In genomic region chr9:32350682-32351081, GRCh38 we compare ENCODE assay signal across 9 cellular contexts. TPM values are rescaled to one million over a fixed set of nuclear protein-coding genes. Genes with fewer than 3 reads are reported as not detected.
DNase-seq lines count a peak whose midpoint lies in the region; ATAC-seq, FAIRE-seq and TF ChIP-seq lines count a peak whose summit lies in the region.
"Had no signal": no experiment of that assay in that cellular context is flagged by ENCODE, and none has a peak within 500 bp of the region (broad histone marks: within the 10 kb centered on the region; RNA-seq: fewer than 3 reads in every experiment).

No MANE protein-coding gene starts in this region.

- H4K20me1 ChIP-seq in Karpas-422 (ENCODE audit: insufficient read depth, low read depth, low read length) (no peaks in the 10 kb centered on the region), SK-N-SH (ENCODE audit: insufficient read depth) (no peaks in the 10 kb centered on the region)

- H3K4me2 ChIP-seq in Karpas-422 (ENCODE audit: low read depth, low read length, poor library complexity, severe bottlenecking) (no peak overlapping the region), SK-N-SH (no peak overlapping the region)

- H3K4me1 Mint-ChIP-seq in CD4-positive, alpha-beta T cell (ENCODE audit: low read depth) = no peaks in the 10 kb centered on the region

- H3K27me3 ChIP-seq in CD4-positive, alpha-beta T cell (ENCODE audit: control insufficient read depth, insufficient read depth, low read length) = no peaks in the 10 kb centered on the region
- H3K27me3 ChIP-seq in Karpas-422 (ENCODE audit: low read length) = 0 out of 2 replicates have a peak, but pooled peaks cover 3% of the 10 kb centered on the region
- H3K27me3 ChIP-seq in SK-N-SH (ENCODE audit: insufficient read depth) = no peaks in the 10 kb centered on the region

- H2AFZ ChIP-seq in Karpas-422 (ENCODE audit: low read length) = no peak overlapping the region
- H2AFZ ChIP-seq in SK-N-SH (ENCODE audit: low read depth) = no peak overlapping the region

- H3K9me2 ChIP-seq in Karpas-422 (replicated peaks; ENCODE audit: insufficient read depth, low read length) (no peaks in the 10 kb centered on the region), SK-N-SH (no peaks in the 10 kb centered on the region)

- no peaks in the 10 kb centered on the region for H3F3A ChIP-seq in SK-N-SH (replicated peaks; ENCODE audit: insufficient read depth)

- ATAC-seq in CD4-positive, alpha-beta T cell (ENCODE audit: poor library complexity) = no peak
- no peak for ATAC-seq in HG03432 (IDR thresholded peaks at IDR 0.05; ENCODE audit: unreplicated experiment)
- ATAC-seq in esophagus mucosa = no peak

- peak; percentile 33 for TF ChIP-seq CTCF in CD4-positive, alpha-beta T cell (IDR thresholded peaks at IDR 0.05)
- TF ChIP-seq CTCF in SK-N-SH (IDR thresholded peaks at IDR 0.05) (peak; percentile 62), kidney (IDR thresholded peaks at IDR 0.05; ENCODE audit: borderline replicate concordance, extremely low read depth, insufficient read depth) (peak; percentile 19)

- H3K79me2 ChIP-seq in Karpas-422 (ENCODE audit: low read length) (no peaks in the 10 kb centered on the region), SK-N-SH (ENCODE audit: insufficient read depth) (no peaks in the 10 kb centered on the region)

- DNase-seq in CD4-positive, alpha-beta T cell = no peak
- DNase-seq in Karpas-422 = peak; percentile 75
- no peak for DNase-seq in SK-N-SH
- DNase-seq in kidney = no peak
- no peak for DNase-seq in activated CD4-positive, CD25-positive, alpha-beta regulatory T cell (lab: John Stamatoyannopoulos, UW)
- DNase-seq in activated CD4-positive, alpha-beta T cell treated with anti-CD3 and anti-CD28 coated beads for 48 hours = no peak

- intact Hi-C loops in CD4-positive, alpha-beta T cell (cut with DNase I, micrococcal nuclease) = loop anchor here in 1 of 2 experiments (10.0 kb wide), 1 partner anchor 1226 kb away; no protein-coding TSS in a partner anchor
- intact Hi-C loops in kidney (cut with DNase I) = no loop called here

- POLR2A ChIA-PET in CD4-positive, alpha-beta T cell (lab: Charles Lee) = no interaction called here
- POLR2A ChIA-PET in SK-N-SH (lab: Yijun Ruan, JAX) = no interaction called here

- H3K27ac ChIP-seq in CD4-positive, alpha-beta T cell (ENCODE audit: low read depth, low read length) = no peak overlapping the region
- H3K27ac ChIP-seq in Karpas-422 (ENCODE audit: low read length) (no peak overlapping the region), SK-N-SH (ENCODE audit: low read depth in 2 of 2, low read length in 1 of 2) (no peak overlapping the region), kidney (ENCODE audit: low read depth in 2 of 2, low read length in 2 of 2) (no peak overlapping the region)

- no peaks in the 10 kb centered on the region for H3K36me3 Mint-ChIP-seq in CD4-positive, alpha-beta T cell (ENCODE audit: low read depth)

- H3K4me3 ChIP-seq in Karpas-422 (ENCODE audit: low read length) (no peak overlapping the region), SK-N-SH (ENCODE audit: low read depth in 2 of 2, low read length in 1 of 2) (no peak overlapping the region), kidney (ENCODE audit: low read length in 2 of 2) (no peak overlapping the region)

- H3K4me1 ChIP-seq in Karpas-422 (ENCODE audit: low read length) (no peaks in the 10 kb centered on the region), SK-N-SH (ENCODE audit: control insufficient read depth in 1 of 2, insufficient read depth in 2 of 2, low read depth in 1 of 2, low read length in 1 of 2) (no peaks in the 10 kb centered on the region), kidney (ENCODE audit: control insufficient read depth in 1 of 2, insufficient read depth in 1 of 2, low read depth in 1 of 2, low read length in 2 of 2) (no peaks in the 10 kb centered on the region)

- peak; percentile 80 for FAIRE-seq in kidney (lab: Jason Lieb, UNC)

- H3K36me3 ChIP-seq in Karpas-422 (ENCODE audit: insufficient read depth, low read length) (no peaks in the 10 kb centered on the region), SK-N-SH (replicated peaks in 1 of 2; ENCODE audit: control insufficient read depth in 1 of 2, insufficient read depth in 2 of 2, low read length in 1 of 2) (no peaks in the 10 kb centered on the region), kidney (ENCODE audit: control insufficient read depth in 1 of 2, insufficient read depth in 2 of 2, low read length in 2 of 2) (no peaks in the 10 kb centered on the region)

- H3K9ac ChIP-seq in Karpas-422 (ENCODE audit: low read length) (no peak overlapping the region), SK-N-SH (no peak overlapping the region), kidney (ENCODE audit: low read length in 2 of 2) (no peak overlapping the region)

- H3K4me3 Mint-ChIP-seq in CD4-positive, alpha-beta T cell = no peak overlapping the region
- H3K4me3 Mint-ChIP-seq: T-helper 1 cell treated with Interleukin-12 subunit alpha and Interleukin-12 subunit beta and Interleukin-4 antibody, amounts not matched to agents 30 μg/mL and 1 μg/mL, for 36 hours had no signal

- H3K27me3 Mint-ChIP-seq in CD4-positive, alpha-beta T cell = no peaks in the 10 kb centered on the region

- TF ChIP-seq EP300 in SK-N-SH (IDR thresholded peaks at IDR 0.05; ENCODE audit: borderline replicate concordance in 1 of 2, low read depth in 1 of 2, low read length in 1 of 2) = no peak

- no peaks in the 10 kb centered on the region for H3K9me3 Mint-ChIP-seq in CD4-positive, alpha-beta T cell
- H3K9me3 Mint-ChIP-seq: T-helper 1 cell treated with Interleukin-12 subunit alpha and Interleukin-12 subunit beta and Interleukin-4 antibody, amounts not matched to agents 30 μg/mL and 1 μg/mL, for 36 hours had no signal

- H3K9me3 ChIP-seq in CD4-positive, alpha-beta T cell (ENCODE audit: control insufficient read depth, low read length) = no peaks in the 10 kb centered on the region
- H3K9me3 ChIP-seq in Karpas-422 (ENCODE audit: low read length) (no peaks in the 10 kb centered on the region), SK-N-SH (no peaks in the 10 kb centered on the region), kidney (ENCODE audit: control insufficient read depth in 1 of 2, low read length in 2 of 2) (no peaks in the 10 kb centered on the region)

- H3K27ac Mint-ChIP-seq in CD4-positive, alpha-beta T cell = no peak overlapping the region
- H3K27ac Mint-ChIP-seq: T-helper 1 cell treated with Interleukin-12 subunit alpha and Interleukin-12 subunit beta and Interleukin-4 antibody, amounts not matched to agents 30 μg/mL and 1 μg/mL, for 36 hours had no signal

- TF ChIP-seq RAD21 in SK-N-SH (IDR thresholded peaks at IDR 0.05; ENCODE audit: low read length) = peak; percentile 82

- CTCF ChIA-PET in CD4-positive, alpha-beta T cell (lab: Charles Lee) = no interaction called here
- CTCF ChIA-PET in SK-N-SH (lab: Yijun Ruan, JAX) = interaction anchor here (0.8 to 2.2 kb wide), 9 partner anchors 11 to 972 kb away, joined by 3 to 29 read pairs (median 3); no protein-coding TSS in a partner anchor

TF ChIP-seq in SK-N-SH, 30 proteins besides CTCF, POLR2A, EP300 and RAD21:
- no peak for TF ChIP-seq POLR2AphosphoS5 (IDR thresholded peaks at IDR 0.05; ENCODE audit: low read depth, low read length)
- TF ChIP-seq SMC3 (IDR thresholded peaks at IDR 0.05; ENCODE audit: low read depth, low read length) = peak; percentile 25; the same call in 1 of the 2 replicates

RNA-seq across cellular contexts. Expression of gene ACO1, which starts 33.8 kb away (rescaled TPM):
- total RNA-seq in CD4-positive, alpha-beta T cell = 1 to 10 TPM; 3.1 TPM
- total RNA-seq in Karpas-422 (2014; rRNA removed; shearing (Covaris generic); ENCODE audit: low replicate concordance) = 7.9 and 11.9 TPM in 2 replicates
- polyA plus RNA-seq in SK-N-SH (2012; rRNA removed) = 25.4 and 33.7 TPM in 2 replicates
- 26.8 and 27.9 TPM in 2 replicates for polyA plus RNA-seq in SK-N-SH (2012; cell fraction: cytosol; rRNA removed)
- polyA plus RNA-seq in SK-N-SH (2012; cell fraction: nucleus; rRNA removed) = 19.0 and 29.3 TPM in 2 replicates
- total RNA-seq in kidney = 36.8 TPM
- polyA plus RNA-seq in kidney (ENCODE audit: insufficient read depth, low read depth, low replicate concordance) = 70.5 TPM
- total RNA-seq in esophagus mucosa = 14.0 TPM
